Comparison of ENCODE assay signal across 24 cellular contexts in the genomic region with DNA sequence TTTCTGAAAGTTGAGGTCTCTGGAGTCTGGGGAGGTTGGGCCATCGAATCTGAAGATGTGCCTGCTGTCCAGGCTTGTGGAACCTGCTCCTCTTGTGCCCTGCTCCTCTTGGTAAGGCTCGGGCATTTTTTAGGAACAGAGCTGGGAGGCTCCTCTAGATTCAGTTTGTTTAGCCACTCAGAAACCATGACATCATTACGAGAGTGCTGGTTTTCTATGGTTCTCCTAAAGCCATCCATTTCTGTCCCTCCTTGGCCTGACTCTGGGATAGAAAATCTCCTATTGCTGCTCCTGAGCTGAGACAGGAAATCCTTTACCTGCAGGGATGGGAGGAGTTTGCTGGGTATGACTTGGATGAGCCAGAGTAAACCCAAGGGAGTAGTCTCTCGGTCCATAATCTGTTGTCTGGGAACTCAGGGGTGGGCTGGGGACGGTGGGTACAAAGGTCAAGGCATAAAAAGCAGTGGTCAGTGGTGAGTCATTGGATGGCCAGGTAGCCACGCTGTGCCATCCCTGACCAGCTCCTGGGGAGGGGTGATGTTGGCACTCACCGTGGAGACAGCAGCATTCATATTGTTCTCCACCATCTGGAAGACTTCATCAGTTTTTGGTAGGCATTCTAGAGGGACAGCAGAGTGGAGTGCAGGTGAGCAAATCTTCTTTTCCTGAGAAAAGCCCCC.
"Had no signal": no experiment of that assay in that cellular context is flagged by ENCODE, and none has a peak within 500 bp of the region (broad histone marks: within the 10 kb centered on the region; RNA-seq: fewer than 3 reads in every experiment).

No MANE protein-coding gene starts in this region.

- H3K27ac Mint-ChIP-seq: activated CD4-positive, alpha-beta T cell treated with anti-CD3 and anti-CD28 coated beads, Interleukin-2, amount 10 ng/mL, durations not matched to agents 7 days and 5 days; activated naive CD8-positive, alpha-beta T cell; natural killer cell treated with Interleukin-12 subunit alpha and Interleukin-12 subunit beta and Interleukin-15 and Interleukin-18, amount 100 ng/mL, for 72 hours; stimulated activated naive CD8-positive, alpha-beta T cell treated with anti-CD3 and anti-CD28 coated beads, Interleukin-15, Interleukin-2, amounts not matched to agents 100 ng/mL and 50 ng/mL, for 24 hours had no signal

- H3K4me3 ChIP-seq: body of pancreas, dorsolateral prefrontal cortex, lung, right atrium auricular region, tibial nerve had no signal

- DNase-seq: activated CD4-positive, alpha-beta T cell treated with anti-CD3 and anti-CD28 coated beads, Interleukin-2, amount 10 ng/mL, durations not matched to agents 7 days and 5 days; activated CD8-positive, alpha-beta memory T cell treated with anti-CD3 and anti-CD28 coated beads, Interleukin-2, amount 50 U/mL, for 4 hours; activated gamma-delta T cell; activated T-cell treated with anti-CD3 and anti-CD28 coated beads, Interleukin-2, amount 50 U/mL, for 4 hours; amygdala; body of pancreas; caudate nucleus; dorsolateral prefrontal cortex; foreskin fibroblast; hypothalamus; islet precursor cell; left colon; nucleus accumbens; stimulated activated CD4-positive, alpha-beta T cell treated with anti-CD3 and anti-CD28 coated beads, Interleukin-2, amount 100 ng/mL, for 24 hours; T-helper 9 cell had no signal

- H3K4me3 Mint-ChIP-seq: stimulated activated naive CD8-positive, alpha-beta T cell treated with anti-CD3 and anti-CD28 coated beads, Interleukin-15, Interleukin-2, amounts not matched to agents 100 ng/mL and 50 ng/mL, for 24 hours had no signal

- H3K27ac ChIP-seq: body of pancreas, dorsolateral prefrontal cortex, epithelial cell of prostate, right atrium auricular region, tibial nerve had no signal

- H3K36me3 ChIP-seq: right atrium auricular region, tibial nerve had no signal

- H3K9me3 Mint-ChIP-seq: activated CD4-positive, alpha-beta T cell treated with anti-CD3 and anti-CD28 coated beads, Interleukin-2, amount 10 ng/mL, durations not matched to agents 7 days and 5 days; activated T-cell treated with anti-CD3 and anti-CD28 coated beads, Interleukin-2, amount 50 U/mL, for 4 hours; natural killer cell treated with Interleukin-12 subunit alpha and Interleukin-12 subunit beta and Interleukin-15 and Interleukin-18, amount 100 ng/mL, for 72 hours; stimulated activated naive CD8-positive, alpha-beta T cell treated with anti-CD3 and anti-CD28 coated beads, Interleukin-15, Interleukin-2, amounts not matched to agents 100 ng/mL and 50 ng/mL, for 24 hours had no signal

- H3K9me3 ChIP-seq: body of pancreas, right atrium auricular region, tibial nerve had no signal

- FAIRE-seq: colon, urothelium cell line had no signal

- ATAC-seq: activated T-cell treated with anti-CD3 and anti-CD28 coated beads, Interleukin-2, amount 50 U/mL, for 4 hours; body of pancreas; left colon; natural killer cell treated with Interleukin-12 subunit alpha and Interleukin-12 subunit beta and Interleukin-15 and Interleukin-18, amount 100 ng/mL, for 72 hours had no signal
